ENCODE assay signal across 29 cellular contexts in genomic region chrX:133989993-133990392, GRCh38. TPM values are rescaled to one million over a fixed set of nuclear protein-coding genes. Genes with fewer than 3 reads are reported as not detected.
"Had no signal": no experiment of that assay in that cellular context is flagged by ENCODE, and none has a peak within 500 bp of the region (broad histone marks: within the 10 kb centered on the region; RNA-seq: fewer than 3 reads in every experiment).

No MANE protein-coding gene starts in this region.

- H3K27me3 ChIP-seq: right atrium auricular region, testis, upper lobe of right lung had no signal

- H3K9me3 ChIP-seq: colonic mucosa, gastrocnemius medialis, mucosa of descending colon, prostate gland, right atrium auricular region, sigmoid colon, spleen, testis, tibial artery, upper lobe of right lung, uterus had no signal

- H3K4me1 Mint-ChIP-seq: memory B cell; naive B cell; stimulated activated memory B cell treated with anti-CD40 and anti-IgM and Interleukin-4, amounts not matched to agents 10 μg/mL and 1 μg/mL and 100 μg/mL, for 72 hours had no signal

- H3K9me3 Mint-ChIP-seq: dendritic cell treated with granulocyte-macrophage colony-stimulating factor and Interleukin-4, amounts not matched to agents 40 ng/mL and 50 ng/mL, for 4 days; endodermal cell; memory B cell; natural killer cell treated with Interleukin-12 subunit alpha and Interleukin-12 subunit beta and Interleukin-15 and Interleukin-18, amount 100 ng/mL, for 72 hours; stimulated activated memory B cell treated with anti-CD40 and anti-IgM and Interleukin-4, amounts not matched to agents 10 μg/mL and 1 μg/mL and 100 μg/mL, for 72 hours had no signal

- ATAC-seq: esophagus mucosa; gastrocnemius medialis; left lobe of liver; mucosa of descending colon; natural killer cell treated with Interleukin-12 subunit alpha and Interleukin-12 subunit beta and Interleukin-15 and Interleukin-18, amount 100 ng/mL, for 72 hours; stimulated activated memory B cell treated with anti-CD40 and anti-IgM and Interleukin-4, amounts not matched to agents 10 μg/mL and 1 μg/mL and 100 μg/mL, for 72 hours; stimulated activated naive CD8-positive, alpha-beta T cell treated with anti-CD3 and anti-CD28 coated beads, Interleukin-15, Interleukin-2, amounts not matched to agents 100 U/mL and 50 U/mL, for 24 hours; upper lobe of right lung had no signal

- DNase-seq: colonic mucosa; effector CD8-positive, alpha-beta T cell; endodermal cell; foreskin fibroblast; gastrocnemius medialis; head of caudate nucleus; mucosa of descending colon; naive B cell; nucleus accumbens; sigmoid colon; spleen; stimulated activated CD4-positive, alpha-beta T cell treated with anti-CD3 and anti-CD28 coated beads, Interleukin-4, amount 100 ng/mL, for 4 hours; stimulated activated naive CD8-positive, alpha-beta T cell treated with anti-CD3 and anti-CD28 coated beads, Interleukin-15, Interleukin-2, amounts not matched to agents 100 U/mL and 50 U/mL, for 24 hours; substantia nigra; testis; tibial artery; upper lobe of right lung; uterus had no signal

- H3K4me3 Mint-ChIP-seq: dendritic cell treated with granulocyte-macrophage colony-stimulating factor and Interleukin-4, amounts not matched to agents 40 ng/mL and 50 ng/mL, for 4 days; endodermal cell; memory B cell; naive B cell; natural killer cell treated with Interleukin-12 subunit alpha and Interleukin-12 subunit beta and Interleukin-15 and Interleukin-18, amount 100 ng/mL, for 72 hours; stimulated activated memory B cell treated with anti-CD40 and anti-IgM and Interleukin-4, amounts not matched to agents 10 μg/mL and 1 μg/mL and 100 μg/mL, for 72 hours had no signal

- H3K36me3 ChIP-seq: colonic mucosa, gastrocnemius medialis, prostate gland, right atrium auricular region, sigmoid colon, spleen, tibial artery, upper lobe of right lung, uterus had no signal

- H3K27ac ChIP-seq: colonic mucosa, epithelial cell of prostate, gastrocnemius medialis, prostate gland, right atrium auricular region, sigmoid colon, spleen, testis, tibial artery, upper lobe of right lung, uterus had no signal

- H3K27ac Mint-ChIP-seq: dendritic cell treated with granulocyte-macrophage colony-stimulating factor and Interleukin-4, amounts not matched to agents 40 ng/mL and 50 ng/mL, for 4 days; endodermal cell; memory B cell; naive B cell; natural killer cell treated with Interleukin-12 subunit alpha and Interleukin-12 subunit beta and Interleukin-15 and Interleukin-18, amount 100 ng/mL, for 72 hours; stimulated activated memory B cell treated with anti-CD40 and anti-IgM and Interleukin-4, amounts not matched to agents 10 μg/mL and 1 μg/mL and 100 μg/mL, for 72 hours had no signal

- H3K36me3 Mint-ChIP-seq: memory B cell; naive B cell; natural killer cell treated with Interleukin-12 subunit alpha and Interleukin-12 subunit beta and Interleukin-15 and Interleukin-18, amount 100 ng/mL, for 72 hours; stimulated activated memory B cell treated with anti-CD40 and anti-IgM and Interleukin-4, amounts not matched to agents 10 μg/mL and 1 μg/mL and 100 μg/mL, for 72 hours had no signal

- H3K4me3 ChIP-seq: colonic mucosa, gastrocnemius medialis, lung, mucosa of descending colon, prostate gland, right atrium auricular region, sigmoid colon, spleen, testis, tibial artery, upper lobe of right lung, uterus had no signal

- H3K4me1 ChIP-seq: colonic mucosa, prostate gland, testis, upper lobe of right lung had no signal

RNA-seq across cellular contexts. Expression of gene GPC3, which starts 4.6 kb away (rescaled TPM):
- total RNA-seq: glomerular endothelial cell; natural killer cell treated with Interleukin-12 subunit alpha and Interleukin-12 subunit beta and Interleukin-15 and Interleukin-18, amount 100 ng/mL, for 72 hours had no signal
